ENCODE assay signal across 14 cellular contexts in the genomic region with DNA sequence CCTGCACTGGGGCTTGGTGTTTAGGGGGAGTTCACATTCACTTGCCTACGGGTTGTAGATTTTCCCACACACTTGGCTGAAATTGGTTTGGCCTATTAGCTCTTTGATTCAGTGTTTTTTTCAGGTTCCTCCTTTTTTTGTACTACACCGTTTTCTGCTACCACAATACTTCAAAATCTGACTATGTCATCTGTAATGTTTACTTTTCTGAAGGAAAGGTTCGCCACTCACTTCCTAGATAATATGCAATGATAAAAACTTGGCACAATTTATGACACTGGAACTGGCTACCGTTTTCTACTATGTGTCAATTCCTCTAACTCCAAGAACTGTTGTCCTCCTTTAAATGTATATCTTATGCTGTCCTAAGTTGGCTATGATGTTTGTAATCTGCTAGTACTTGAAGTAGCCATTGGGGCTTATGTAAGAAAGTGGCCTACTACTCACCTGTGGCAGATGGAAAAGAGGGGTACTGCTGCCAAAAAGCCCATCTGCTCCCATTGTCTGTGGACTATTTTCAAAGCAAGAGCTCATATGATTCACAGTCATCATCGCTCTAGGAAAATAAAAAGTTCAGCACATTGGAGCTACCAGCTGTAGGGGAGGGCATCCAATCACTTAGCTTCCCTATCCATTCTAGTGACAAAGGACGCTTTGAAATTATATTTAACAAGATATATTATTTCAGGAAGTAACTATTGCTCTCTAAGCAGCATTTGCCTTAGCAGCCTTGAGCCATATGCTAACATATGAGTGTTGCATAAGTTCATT. TPM values are rescaled to one million over a fixed set of nuclear protein-coding genes. Genes with fewer than 3 reads are reported as not detected.
DNase-seq lines count a peak whose midpoint lies in the region; ATAC-seq, FAIRE-seq and TF ChIP-seq lines count a peak whose summit lies in the region.
"Had no signal": no experiment of that assay in that cellular context is flagged by ENCODE, and none has a peak within 500 bp of the region (broad histone marks: within the 10 kb centered on the region; RNA-seq: fewer than 3 reads in every experiment).

No MANE protein-coding gene starts in this region.

- dilution Hi-C loops in keratinocyte (cut with MboI; ENCODE audit: extremely low pct_ligation_motif_present, low sequenced_read_pairs), result no loop called here

- DNase-seq in G401 (ENCODE audit: low spot score) (peak; percentile 98), NCI-H1092 treated with DMSO at 0.1 percent for 48 hours (lab: John Stamatoyannopoulos, UW) (peak; percentile 98), NOMO-1 treated with DMSO at 0.1 percent for 48 hours (lab: John Stamatoyannopoulos, UW; ENCODE audit: unreplicated experiment) (peak; percentile 84), keratinocyte (ENCODE audit: low read depth, low spot score) (no peak), H4 (ENCODE audit: low spot score) (no peak), GM23248 (no peak), medulla oblongata (ENCODE audit: extremely low spot score) (no peak)
- DNase-seq: activated CD8-positive, alpha-beta memory T cell treated with anti-CD3 and anti-CD28 coated beads, Interleukin-2, amount 10 ng/mL, durations not matched to agents 7 days and 5 days; Caco-2; hypothalamus; lower lobe of right lung; nucleus accumbens had no signal

- H3K27me3 ChIP-seq in keratinocyte (ENCODE audit: control insufficient read depth, extremely low read depth, insufficient read depth, low read length) (no peaks in the 10 kb centered on the region), GM23248 (replicated peaks; ENCODE audit: insufficient read depth) (no peaks in the 10 kb centered on the region)

- H3F3A ChIP-seq in GM23248 (ENCODE audit: insufficient read depth), result peaks cover 17% of the 10 kb centered on the region

- H3K9ac ChIP-seq in keratinocyte (ENCODE audit: control insufficient read depth, extremely low read depth, insufficient read depth, low read length), result no peak overlapping the region
- H3K9ac ChIP-seq in GM23248, result no peak overlapping the region

- ATAC-seq in HG03521 (IDR thresholded peaks at IDR 0.05; ENCODE audit: unreplicated experiment), result no peak
- ATAC-seq: activated CD8-positive, alpha-beta memory T cell treated with anti-CD3 and anti-CD28 coated beads, Interleukin-2, amount 10 ng/mL, durations not matched to agents 7 days and 5 days; esophagus mucosa; lower lobe of right lung had no signal

- H3K36me3 ChIP-seq in keratinocyte (ENCODE audit: control insufficient read depth in 2 of 2, extremely low read depth in 1 of 2, insufficient read depth in 2 of 2, low read length in 2 of 2) (no peaks in the 10 kb centered on the region), GM23248 (ENCODE audit: low read depth) (no peaks in the 10 kb centered on the region)
- H3K36me3 ChIP-seq: lower lobe of right lung had no signal

- no peak overlapping the region for H3K4me2 ChIP-seq in keratinocyte (ENCODE audit: control insufficient read depth, extremely low read depth, insufficient read depth, low read depth, low read length)
- no peak overlapping the region for H3K4me2 ChIP-seq in GM23248 (ENCODE audit: unreplicated experiment)

- H3K9me2 ChIP-seq in GM23248 (ENCODE audit: insufficient read depth), result no peaks in the 10 kb centered on the region

- no peak for FAIRE-seq in keratinocyte (lab: Jason Lieb, UNC)

- no peaks in the 10 kb centered on the region for H4K20me1 ChIP-seq in keratinocyte (ENCODE audit: control insufficient read depth, extremely low read depth, insufficient read depth, low read length)
- H4K20me1 ChIP-seq in GM23248 (ENCODE audit: insufficient read depth), result no peaks in the 10 kb centered on the region

- H3K4me1 ChIP-seq in keratinocyte (ENCODE audit: control insufficient read depth, extremely low read depth, insufficient read depth, low read length), result peaks cover 41% of the 10 kb centered on the region
- H3K4me1 ChIP-seq in GM23248 (ENCODE audit: insufficient read depth), result peaks cover 24% of the 10 kb centered on the region

- H3K9me3 ChIP-seq in keratinocyte (ENCODE audit: control insufficient read depth, low read depth, low read length) (peaks cover 6% of the 10 kb centered on the region), GM23248 (ENCODE audit: low read depth) (no peaks in the 10 kb centered on the region)

- in situ Hi-C loops in G401 (cut with HindIII; ENCODE audit: low sequenced_read_pairs) (no loop called here), GM23248 (cut with MboI) (no loop called here)

- WGBS in GM23248 (ENCODE audit: low coverage in 1 of 2, low lambda C conversion rate in 2 of 2, missing lambda C conversion rate in 2 of 2), 2 experiments, result 70 to 72% methylated on average over 6 of the region's 6 CpGs

- H3K9me1 ChIP-seq in keratinocyte (ENCODE audit: control insufficient read depth, extremely low read depth, insufficient read depth, low read length), result no peaks in the 10 kb centered on the region

- TF ChIP-seq CTCF in keratinocyte (optimal IDR thresholded peaks at IDR 0.05 in 1 of 3, IDR thresholded peaks at IDR 0.05 in 1 of 3, conservative IDR thresholded peaks at IDR 0.05 in 1 of 3; ENCODE audit: extremely low read depth in 1 of 3, insufficient read depth in 2 of 3, low read length in 3 of 3), result no peak

- H3K79me2 ChIP-seq in keratinocyte (ENCODE audit: control insufficient read depth, insufficient read depth, low read length) (no peaks in the 10 kb centered on the region), GM23248 (ENCODE audit: insufficient read depth) (no peaks in the 10 kb centered on the region)

- H2AFZ ChIP-seq in keratinocyte (ENCODE audit: control insufficient read depth, low read length) (peak overlapping the region; percentile 56), GM23248 (no peak overlapping the region)

- H3K27ac ChIP-seq in keratinocyte (ENCODE audit: control insufficient read depth, insufficient read depth, low read length) (peak overlapping the region; percentile 10), GM23248 (no peak overlapping the region)
- H3K27ac ChIP-seq: lower lobe of right lung had no signal

- H3K4me3 ChIP-seq in keratinocyte (ENCODE audit: control insufficient read depth in 2 of 3, extremely low read depth in 1 of 3, insufficient read depth in 2 of 3, low read depth in 1 of 3, low read length in 3 of 3) (no peak overlapping the region), GM23248 (no peak overlapping the region)
- H3K4me3 ChIP-seq: lower lobe of right lung had no signal

RNA-seq across cellular contexts. Expression of gene BACH1, which starts 42.4 kb away (rescaled TPM):
- 25.7 and 45.2 TPM in 2 replicates for total RNA-seq in G401 (2014; rRNA removed; shearing (Covaris generic))
- polyA plus RNA-seq in keratinocyte (25.2 to 33.1 TPM (median 25.8 TPM) in 3 replicates), GM23248 (2016; fragmentation: Nextera tagmentation; extraction: Ambion mirVana) (22.9 and 23.9 TPM in 2 replicates)
- 43.7 TPM for polyA plus RNA-seq in keratinocyte (2011; ENCODE audit: low read depth)
- polyA plus RNA-seq in keratinocyte (2011; cell fraction: cytosol; rRNA removed), result 15.7 and 28.3 TPM in 2 replicates
- 32.1 and 36.5 TPM in 2 replicates for polyA plus RNA-seq in keratinocyte (2011; cell fraction: nucleus; rRNA removed)
- 19.3 and 39.7 TPM in 2 replicates for polyA plus RNA-seq in keratinocyte (2012; ENCODE audit: low replicate concordance)
- polyA minus RNA-seq in keratinocyte, result 55.2 to 158 TPM (median 123 TPM) in 3 replicates
- polyA minus RNA-seq in keratinocyte (2011; cell fraction: cytosol; rRNA and poly(A)+ RNA removed), result 61.0 TPM
- polyA minus RNA-seq in keratinocyte (2011; cell fraction: nucleus; rRNA and poly(A)+ RNA removed), result 55.2 and 102 TPM in 2 replicates
- 30.3 and 40.4 TPM in 2 replicates for total RNA-seq in H4 (2014; rRNA removed; shearing (Covaris generic))
- total RNA-seq in GM23248 (2014; rRNA removed; shearing (Covaris generic)), result 52.4 and 52.7 TPM in 2 replicates

Comparison
In these comparisons a context has a peak if more than half of its experiments do, and no peak if none do; other contexts are left out.
1. DNase-seq: peak in G401 (single experiment), NCI-H1092 treated with DMSO at 0.1 percent for 48 hours (single experiment) and NOMO-1 treated with DMSO at 0.1 percent for 48 hours (single experiment); none in keratinocyte (single experiment), H4 (single experiment), GM23248 (single experiment) and medulla oblongata (single experiment).